Comparison of ENCODE assay signal across 1 cellular context in genomic region chr17:32593003-32593402, GRCh38.
TF ChIP-seq lines count a peak whose summit lies in the region.

No MANE protein-coding gene starts in this region.

TF ChIP-seq in WTC11, 78 proteins besides CTCF, POLR2A, EP300 and RAD21 (continued from another document):
- TF ChIP-seq MXD4 (CRISPR knock-in tag; IDR thresholded peaks at IDR 0.05; ENCODE audit: borderline replicate concordance), result no peak
- TF ChIP-seq SMAD3 (CRISPR knock-in tag; IDR thresholded peaks at IDR 0.05; ENCODE audit: borderline replicate concordance), result no peak
